In genomic region chr19:39843919-39844793, GRCh38 we compare ENCODE assay signal across 7 cellular contexts. TPM values are rescaled to one million over a fixed set of nuclear protein-coding genes. Genes with fewer than 3 reads are reported as not detected.
DNase-seq lines count a peak whose midpoint lies in the region; ATAC-seq and TF ChIP-seq lines count a peak whose summit lies in the region.

No MANE protein-coding gene starts in this region.

- H3K27ac Mint-ChIP-seq in chondrocyte (ENCODE audit: unreplicated experiment), result peak overlapping the region; percentile 59

- peak overlapping the region; percentile 95 for H3K4me3 Mint-ChIP-seq in chondrocyte (ENCODE audit: unreplicated experiment)

- H3K9me3 ChIP-seq in HAP-1, result no peaks in the 10 kb centered on the region
- no peaks in the 10 kb centered on the region for H3K9me3 ChIP-seq in mesodermal cell (ENCODE audit: control insufficient read depth, low read length)

- no peaks in the 10 kb centered on the region for H3K9me3 Mint-ChIP-seq in chondrocyte (ENCODE audit: low read depth)

- peak; percentile 83 for TF ChIP-seq CTCF in chondrocyte (IDR thresholded peaks at IDR 0.05)

- intact Hi-C loops in sciatic nerve (cut with DNase I), result loop anchor here (10.0 kb wide), 2 partner anchors 79 to 309 kb away; partner anchors contain the start of gene EID2B

- no peaks in the 10 kb centered on the region for H3K27me3 ChIP-seq in HAP-1 (ENCODE audit: low read depth)

- peak overlapping the region; percentile 88 for H3K4me3 ChIP-seq in HAP-1
- peak overlapping the region; percentile 89 for H3K4me3 ChIP-seq in mesodermal cell (ENCODE audit: extremely low read depth, insufficient read depth, low read length, poor library complexity, severe bottlenecking)

- ATAC-seq in GM19455 (IDR thresholded peaks at IDR 0.05; ENCODE audit: unreplicated experiment) (no peak), sciatic nerve (no peak)

- no peaks in the 10 kb centered on the region for H3K27me3 Mint-ChIP-seq in chondrocyte (ENCODE audit: low read depth)

- H3K27ac ChIP-seq in mesodermal cell (ENCODE audit: low read depth, low read length, severe bottlenecking), result no peak overlapping the region

- H3K4me1 ChIP-seq in HAP-1, result peaks cover 32% of the 10 kb centered on the region
- peaks cover 30% of the 10 kb centered on the region for H3K4me1 ChIP-seq in mesodermal cell (ENCODE audit: control insufficient read depth, insufficient read depth, low read length, poor library complexity, severe bottlenecking)

- DNase-seq in Caki2 (ENCODE audit: low read depth), result peak; percentile 36
- DNase-seq in HAP-1 (ENCODE audit: low spot score in 2 of 2), result peak; percentile 49 to 58
- peak; percentile 36 for DNase-seq in OCI-M2 (lab: John Stamatoyannopoulos, UW; ENCODE audit: unreplicated experiment)
- DNase-seq in chondrocyte (ENCODE audit: low spot score), result no peak
- DNase-seq in sciatic nerve (ENCODE audit: low spot score), result no peak

- in situ Hi-C loops in Caki2 (cut with HindIII; ENCODE audit: low pct_unique_long_range_greater_than_20kb, low sequenced_read_pairs), result no loop called here
- in situ Hi-C loops in HAP-1 (cut with MboI; ENCODE audit: low sequenced_read_pairs), result no loop called here

- 83 to 86% methylated on average over 2 to 4 of the region's 4 CpGs for WGBS in mesodermal cell (ENCODE audit: insufficient coverage in 2 of 2), 2 experiments

- H3K36me3 ChIP-seq in HAP-1 (replicated peaks) (peaks cover 18% of the 10 kb centered on the region), mesodermal cell (ENCODE audit: control insufficient read depth, insufficient read depth, low read length) (peaks cover 25% of the 10 kb centered on the region)

- H3K4me1 Mint-ChIP-seq in chondrocyte (ENCODE audit: low read depth), result peaks cover 53% of the 10 kb centered on the region

- H3K36me3 Mint-ChIP-seq in chondrocyte (ENCODE audit: low read depth), result peaks cover 5% of the 10 kb centered on the region

RNA-seq across cellular contexts. Expression of gene FBL, which starts 2.0 kb away (rescaled TPM):
- total RNA-seq in Caki2 (2014; rRNA removed; shearing (Covaris generic); ENCODE audit: low replicate concordance), result 700 and 800 TPM in 2 replicates
- total RNA-seq in chondrocyte (95.0 to 119 TPM (median 104 TPM) in 3 replicates), sciatic nerve (132 TPM)
- 269 TPM for polyA plus RNA-seq in mesodermal cell (2013, experiment 1 of 2)
- 261 TPM for polyA plus RNA-seq in mesodermal cell (2013, experiment 2 of 2)

RNA-seq across cellular contexts. Expression of gene DYRK1B, which starts 10.2 kb away (rescaled TPM):
- total RNA-seq in Caki2 (2014; rRNA removed; shearing (Covaris generic); ENCODE audit: low replicate concordance), result 6.9 and 13.1 TPM in 2 replicates
- total RNA-seq in chondrocyte, result 15.0 to 20.0 TPM (median 19.6 TPM) in 3 replicates
- 23.8 TPM for polyA plus RNA-seq in mesodermal cell (2013, experiment 1 of 2)
- polyA plus RNA-seq in mesodermal cell (2013, experiment 2 of 2), result 23.7 TPM
- total RNA-seq in sciatic nerve, result 18.3 TPM

Comparison
In these comparisons a context has a peak if more than half of its experiments do, and no peak if none do; other contexts are left out.
1. DNase-seq: peak in Caki2 (single experiment), HAP-1 (2 of 2) and OCI-M2 (single experiment); none in chondrocyte (single experiment) and sciatic nerve (single experiment).